Comparison of ENCODE assay signal across 1 cellular context in the genomic region with DNA sequence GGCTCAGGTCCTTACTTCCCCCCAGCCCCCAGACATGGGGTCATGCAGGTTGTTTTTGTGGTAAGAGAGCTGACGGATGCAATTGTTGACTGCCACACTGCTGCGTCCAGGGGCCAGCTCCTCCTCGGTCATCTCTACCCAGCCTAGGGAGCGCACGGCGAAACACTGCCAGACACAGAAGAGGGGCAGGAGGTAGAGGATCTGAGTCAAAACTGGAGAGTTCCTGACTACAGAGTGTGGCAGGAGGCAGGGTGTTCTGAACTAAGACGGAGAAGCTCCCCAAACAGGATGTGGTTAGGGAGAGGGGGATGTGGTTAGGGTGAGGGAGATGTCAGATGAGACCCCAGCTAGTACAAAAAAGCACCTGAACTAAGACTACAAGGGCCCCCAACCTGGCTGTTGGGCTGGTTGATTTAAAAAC.
TF ChIP-seq lines count a peak whose summit lies in the region.

No MANE protein-coding gene starts in this region.

TF ChIP-seq in HepG2, 621 proteins besides CTCF, POLR2A, EP300 and RAD21:
- TF ChIP-seq TBX2 (CRISPR knock-in tag; IDR thresholded peaks at IDR 0.05; ENCODE audit: borderline replicate concordance): 0 out of 2 replicates have a peak, but pooled peaks have one; percentile 1
- TF ChIP-seq SNAI1 (CRISPR knock-in tag; IDR thresholded peaks at IDR 0.05; ENCODE audit: borderline replicate concordance): no peak
